In the genomic region with DNA sequence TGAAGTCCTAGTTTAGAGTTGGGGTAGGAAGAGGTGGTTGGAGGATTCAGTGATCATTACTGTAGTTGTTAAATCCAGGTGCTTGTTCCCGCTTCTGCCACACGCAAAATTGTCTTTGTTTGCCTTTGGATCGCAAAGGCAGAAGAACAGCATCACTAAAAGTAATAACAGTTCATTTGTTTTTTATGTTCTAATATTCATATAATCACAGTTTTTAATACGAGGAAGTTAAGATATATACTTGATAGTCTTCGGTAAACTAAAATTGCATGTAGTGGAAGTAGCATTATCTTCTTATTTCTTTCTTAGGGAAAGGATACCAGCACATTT, we compare ENCODE assay signal across 8 cellular contexts. TPM values are rescaled to one million over a fixed set of nuclear protein-coding genes. Genes with fewer than 3 reads are reported as not detected.
DNase-seq lines count a peak whose midpoint lies in the region; ATAC-seq and TF ChIP-seq lines count a peak whose summit lies in the region.

No MANE protein-coding gene starts in this region.

- H3K27me3 ChIP-seq in BLaER1 (no peaks in the 10 kb centered on the region), layer of hippocampus (ENCODE audit: control insufficient read depth, insufficient read depth, low read length) (no peaks in the 10 kb centered on the region), tibial artery (no peaks in the 10 kb centered on the region)

- H3K27ac ChIP-seq in BLaER1 (peak overlapping the region; percentile 93), layer of hippocampus (ENCODE audit: low read depth, low read length) (peak overlapping the region; percentile 94), tibial artery (peak overlapping the region; percentile 81 to 84)

- DNase-seq in HFF-Myc (ENCODE audit: extremely low read depth, low read depth) (no peak), tibial artery (no peak), retina (no peak), NCI-H128 (lab: John Stamatoyannopoulos, UW; ENCODE audit: unreplicated experiment) (no peak), mesenteric fat pad (ENCODE audit: low spot score) (no peak)

- H3K4me3 ChIP-seq in BLaER1 (peak overlapping the region; percentile 84), HFF-Myc (replicated peaks; ENCODE audit: low read depth, low read length) (peak overlapping the region; percentile 54), tibial artery (peak overlapping the region; percentile 89 to 90)

- peak overlapping the region; percentile 94 for H3K4me3 Mint-ChIP-seq in activated T-helper 17 cell treated with anti-CD3 and anti-CD28 coated beads, Interleukin-2, amount 50 U/mL, for 72 hours

- H3K27ac Mint-ChIP-seq in activated T-helper 17 cell treated with anti-CD3 and anti-CD28 coated beads, Interleukin-2, amount 50 U/mL, for 72 hours: peak overlapping the region; percentile 95

- H4K20me1 ChIP-seq in BLaER1: peaks cover 16% of the 10 kb centered on the region; the same call in 1 of the 2 replicates

- peak overlapping the region; percentile 92 for H3K9ac ChIP-seq in BLaER1

- H3K36me3 ChIP-seq in BLaER1 (peaks cover 4% of the 10 kb centered on the region; the same call in 1 of the 2 replicates), tibial artery (no peaks in the 10 kb centered on the region)

- no peaks in the 10 kb centered on the region for H3K9me3 Mint-ChIP-seq in activated T-helper 17 cell treated with anti-CD3 and anti-CD28 coated beads, Interleukin-2, amount 50 U/mL, for 72 hours

- no peaks in the 10 kb centered on the region for H3K9me3 ChIP-seq in BLaER1
- H3K9me3 ChIP-seq in tibial artery: no peaks in the 10 kb centered on the region

- no peaks in the 10 kb centered on the region for H3K27me3 Mint-ChIP-seq in activated T-helper 17 cell treated with anti-CD3 and anti-CD28 coated beads, Interleukin-2, amount 50 U/mL, for 72 hours

- intact Hi-C loops in tibial artery (cut with DNase I; ENCODE audit: low total_unique reads): loop anchor here (1.0 to 10.0 kb wide), 4 partner anchors 44 to 260 kb away; partner anchors contain the start of genes BZW1, CFLAR and ORC2

- ATAC-seq in activated T-helper 17 cell treated with anti-CD3 and anti-CD28 coated beads, Interleukin-2, amount 50 U/mL, for 72 hours (replicated peaks): peak; percentile 1

- H3K36me3 Mint-ChIP-seq in activated T-helper 17 cell treated with anti-CD3 and anti-CD28 coated beads, Interleukin-2, amount 50 U/mL, for 72 hours (ENCODE audit: low read depth): peaks cover 15% of the 10 kb centered on the region

- H3K4me2 ChIP-seq in BLaER1: peak overlapping the region; percentile 86

- H3K4me1 ChIP-seq in BLaER1: peaks cover 47% of the 10 kb centered on the region
- H3K4me1 ChIP-seq in tibial artery: peaks cover 0 to 47% (median 25%) of the 10 kb centered on the region in 4 donors

- no peak for TF ChIP-seq CTCF in HFF-Myc (IDR thresholded peaks at IDR 0.05; ENCODE audit: low read depth, low read length, missing control alignments)
- no peak for TF ChIP-seq CTCF in tibial artery (IDR thresholded peaks at IDR 0.05)

- peaks cover 31% of the 10 kb centered on the region for H3K4me1 Mint-ChIP-seq in activated T-helper 17 cell treated with anti-CD3 and anti-CD28 coated beads, Interleukin-2, amount 50 U/mL, for 72 hours

RNA-seq across cellular contexts. Expression of gene NDUFB3, which starts 0.4 kb away (rescaled TPM):
- 10 to 100 TPM; 68.7 to 99.3 TPM for total RNA-seq in activated T-helper 17 cell treated with anti-CD3 and anti-CD28 coated beads, Interleukin-2, amount 50 U/mL, for 72 hours
- 83.2 TPM for total RNA-seq in mesenteric fat pad

RNA-seq across cellular contexts. Expression of gene HYCC2, which starts 0.7 kb away (rescaled TPM):
- total RNA-seq in activated T-helper 17 cell treated with anti-CD3 and anti-CD28 coated beads, Interleukin-2, amount 50 U/mL, for 72 hours: 10 to 100 TPM; 23.8 to 24.5 TPM
- 31.5 TPM for total RNA-seq in mesenteric fat pad

RNA-seq across cellular contexts. Expression of gene CFLAR, which starts 43.8 kb away (rescaled TPM):
- total RNA-seq in activated T-helper 17 cell treated with anti-CD3 and anti-CD28 coated beads, Interleukin-2, amount 50 U/mL, for 72 hours: 100 to 1,000 TPM; 224 to 559 TPM
- 282 TPM for total RNA-seq in mesenteric fat pad
